29 cellular contexts compared by ENCODE assay signal in genomic region chr15:98075441-98075840, GRCh38.
"Had no signal": no experiment of that assay in that cellular context is flagged by ENCODE, and none has a peak within 500 bp of the region (broad histone marks: within the 10 kb centered on the region; RNA-seq: fewer than 3 reads in every experiment).

No MANE protein-coding gene starts in this region.

- H3K4me1 Mint-ChIP-seq: activated T-helper 17 cell treated with anti-CD3 and anti-CD28 coated beads, Interleukin-2, amount 50 U/mL, for 72 hours; central memory CD8-positive, alpha-beta T cell; T-cell had no signal

- H3K4me1 ChIP-seq: adrenal gland, neural progenitor cell had no signal

- H3K9ac ChIP-seq: neural progenitor cell had no signal

- ATAC-seq: activated naive CD4-positive, alpha-beta T cell treated with anti-CD3 and anti-CD28 coated beads, Interleukin-2, amount 50 U/mL, for 72 hours; activated T-helper 17 cell treated with anti-CD3 and anti-CD28 coated beads, Interleukin-2, amount 50 U/mL, for 72 hours; naive thymus-derived CD4-positive, alpha-beta T cell; SK-N-SH treated with all-trans-retinoic acid at 6 μM for 48 hours; T-cell had no signal

- H3K27me3 Mint-ChIP-seq: activated T-cell treated with anti-CD3 and anti-CD28 coated beads, Interleukin-2, amount 50 U/mL, for 24 hours; activated T-helper 17 cell treated with anti-CD3 and anti-CD28 coated beads, Interleukin-2, amount 50 U/mL, for 72 hours; central memory CD8-positive, alpha-beta T cell; progenitor cell of endocrine pancreas; stimulated activated naive CD8-positive, alpha-beta T cell treated with anti-CD3 and anti-CD28 coated beads, Interleukin-15, Interleukin-2, amounts not matched to agents 100 ng/mL and 50 ng/mL, for 24 hours; T-cell had no signal

- DNase-seq: activated CD4-positive, alpha-beta T cell treated with anti-CD3 and anti-CD28 coated beads for 1 hour; activated CD8-positive, alpha-beta memory T cell treated with anti-CD3 and anti-CD28 coated beads for 24 hours; activated CD8-positive, alpha-beta memory T cell treated with anti-CD3 and anti-CD28 coated beads, Interleukin-2, amount 50 U/mL, for 4 hours; activated T-cell treated with anti-CD3 and anti-CD28 coated beads, Interleukin-2, amount 50 U/mL, for 24 hours; adrenal gland; erythroblast; foreskin melanocyte; head of caudate nucleus; hypothalamus; left cardiac atrium; mesenchymal stem cell; naive thymus-derived CD4-positive, alpha-beta T cell; retina; stimulated activated CD4-positive, alpha-beta T cell treated with anti-CD3 and anti-CD28 coated beads, Interleukin-12 subunit alpha, Interleukin-12 subunit beta, amount 100 ng/mL, for 4 hours; substantia nigra; T-cell; transverse colon; uterus had no signal

- H3K9me3 Mint-ChIP-seq: activated naive CD4-positive, alpha-beta T cell treated with anti-CD3 and anti-CD28 coated beads, Interleukin-2, amount 50 U/mL, for 72 hours; activated T-cell treated with anti-CD3 and anti-CD28 coated beads, Interleukin-2, amount 50 U/mL, for 24 hours; activated T-helper 17 cell treated with anti-CD3 and anti-CD28 coated beads, Interleukin-2, amount 50 U/mL, for 72 hours; neural progenitor cell; stimulated activated naive CD8-positive, alpha-beta T cell treated with anti-CD3 and anti-CD28 coated beads, Interleukin-15, Interleukin-2, amounts not matched to agents 100 ng/mL and 50 ng/mL, for 24 hours; T-cell; T-helper 2 cell treated with Interferon-gamma antibody and Interleukin-4, amounts not matched to agents 5 μg/mL and 100 μg/mL, for 36 hours had no signal

- H3K36me3 Mint-ChIP-seq: activated naive CD4-positive, alpha-beta T cell treated with anti-CD3 and anti-CD28 coated beads, Interleukin-2, amount 50 U/mL, for 72 hours; naive thymus-derived CD4-positive, alpha-beta T cell; neural progenitor cell; T-cell had no signal

- H3K27ac Mint-ChIP-seq: activated naive CD4-positive, alpha-beta T cell treated with anti-CD3 and anti-CD28 coated beads, Interleukin-2, amount 50 U/mL, for 72 hours; activated T-cell treated with anti-CD3 and anti-CD28 coated beads, Interleukin-2, amount 50 U/mL, for 24 hours; activated T-helper 17 cell treated with anti-CD3 and anti-CD28 coated beads, Interleukin-2, amount 50 U/mL, for 72 hours; naive thymus-derived CD4-positive, alpha-beta T cell; neural progenitor cell; progenitor cell of endocrine pancreas; stimulated activated naive CD8-positive, alpha-beta T cell treated with anti-CD3 and anti-CD28 coated beads, Interleukin-15, Interleukin-2, amounts not matched to agents 100 ng/mL and 50 ng/mL, for 24 hours; T-cell; T-helper 2 cell treated with Interferon-gamma antibody and Interleukin-4, amounts not matched to agents 5 μg/mL and 100 μg/mL, for 36 hours had no signal

- H3K4me3 ChIP-seq: adrenal gland, ascending aorta, coronary artery, neural progenitor cell, transverse colon, uterus had no signal

- H3K27ac ChIP-seq: neural progenitor cell had no signal

- H3K9me3 ChIP-seq: adrenal gland, ascending aorta, transverse colon, uterus had no signal

- FAIRE-seq: islet of Langerhans had no signal

- H3K36me3 ChIP-seq: adrenal gland, ascending aorta, neural progenitor cell, transverse colon, uterus had no signal

- H3K27me3 ChIP-seq: adrenal gland, ascending aorta, neural progenitor cell, transverse colon, uterus had no signal

- H3K4me3 Mint-ChIP-seq: activated T-cell treated with anti-CD3 and anti-CD28 coated beads, Interleukin-2, amount 50 U/mL, for 24 hours; activated T-helper 17 cell treated with anti-CD3 and anti-CD28 coated beads, Interleukin-2, amount 50 U/mL, for 72 hours; central memory CD8-positive, alpha-beta T cell; naive thymus-derived CD4-positive, alpha-beta T cell; neural progenitor cell; stimulated activated naive CD8-positive, alpha-beta T cell treated with anti-CD3 and anti-CD28 coated beads, Interleukin-15, Interleukin-2, amounts not matched to agents 100 ng/mL and 50 ng/mL, for 24 hours; T-cell; T-helper 2 cell treated with Interferon-gamma antibody and Interleukin-4, amounts not matched to agents 5 μg/mL and 100 μg/mL, for 36 hours had no signal
